13 cellular contexts compared by ENCODE assay signal in the genomic region with DNA sequence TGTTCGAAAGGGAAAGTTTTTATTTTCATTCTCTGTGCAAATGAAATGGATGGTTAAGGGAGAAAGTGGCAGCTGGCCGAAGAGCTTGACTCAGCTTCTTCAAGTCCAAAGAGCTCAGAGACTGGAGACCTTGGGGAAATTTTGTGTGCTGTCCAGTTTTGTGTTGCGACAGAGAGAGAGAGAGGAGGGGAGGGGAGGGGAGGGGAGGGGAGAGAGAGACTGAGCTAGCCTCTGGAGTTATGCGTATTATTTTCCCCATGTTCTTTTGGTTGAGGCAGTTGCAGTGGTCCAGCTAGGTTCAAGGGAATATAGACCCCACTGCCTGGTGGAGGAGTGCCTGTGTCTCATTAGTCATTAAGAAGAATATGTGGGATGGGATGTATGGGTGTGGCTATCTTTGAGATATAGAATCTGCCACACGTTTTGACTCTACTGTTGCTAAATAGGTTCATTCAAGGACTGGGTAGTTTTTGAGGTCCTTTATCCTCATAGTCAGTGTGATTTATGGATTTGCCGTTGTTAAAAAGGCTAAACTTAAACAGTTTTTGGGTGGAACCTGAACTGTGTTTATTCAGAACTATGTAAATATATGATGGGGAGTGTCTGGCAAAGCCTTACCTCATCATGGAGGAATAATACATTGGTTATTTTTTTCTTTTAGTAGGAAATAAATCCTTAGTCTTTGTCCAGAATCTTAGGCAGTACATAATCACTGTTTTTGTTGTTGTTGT.
DNase-seq lines count a peak whose midpoint lies in the region; ATAC-seq and TF ChIP-seq lines count a peak whose summit lies in the region.
"Had no signal": no experiment of that assay in that cellular context is flagged by ENCODE, and none has a peak within 500 bp of the region (broad histone marks: within the 10 kb centered on the region; RNA-seq: fewer than 3 reads in every experiment).

No MANE protein-coding gene starts in this region.

- H3K4me3 ChIP-seq in esophagus muscularis mucosa (no peak overlapping the region), muscle layer of colon (ENCODE audit: low read depth in 1 of 2, low read length in 2 of 2) (no peak overlapping the region), transverse colon (no peak overlapping the region)

- no peak for TF ChIP-seq CTCF in esophagus muscularis mucosa (IDR thresholded peaks at IDR 0.05)
- TF ChIP-seq CTCF in transverse colon (IDR thresholded peaks at IDR 0.05): no peak

- H3K4me1 Mint-ChIP-seq in stimulated activated naive B cell treated with anti-CD40 and anti-IgM and Interleukin-4, amounts not matched to agents 10 μg/mL and 1 μg/mL and 100 μg/mL, for 72 hours: peaks cover 7 to 21% of the 10 kb centered on the region in 2 donors

- in situ Hi-C loops in transverse colon (cut with MboI; ENCODE audit: low pct_ligation_motif_present in 1 of 4, low pct_unique_long_range_greater_than_20kb in 1 of 4, low sequenced_read_pairs in 3 of 4): no loop called here

- ATAC-seq in HG03095 (IDR thresholded peaks at IDR 0.05; ENCODE audit: unreplicated experiment): no peak
- no peak for ATAC-seq in stimulated activated naive B cell treated with anti-CD40 and anti-IgM and Interleukin-4, amounts not matched to agents 10 μg/mL and 1 μg/mL and 100 μg/mL, for 72 hours (replicated peaks)

- TF ChIP-seq POLR2A in esophagus muscularis mucosa (IDR thresholded peaks at IDR 0.05; ENCODE audit: low read depth): no peak
- TF ChIP-seq POLR2A in transverse colon (IDR thresholded peaks at IDR 0.05): no peak

- no peaks in the 10 kb centered on the region for H3K9me3 ChIP-seq in esophagus muscularis mucosa
- H3K9me3 ChIP-seq in muscle layer of colon (ENCODE audit: low read length): no peaks in the 10 kb centered on the region
- no peaks in the 10 kb centered on the region for H3K9me3 ChIP-seq in transverse colon

- H3K36me3 ChIP-seq in esophagus muscularis mucosa (no peaks in the 10 kb centered on the region), muscle layer of colon (ENCODE audit: insufficient read depth, low read length) (no peaks in the 10 kb centered on the region), transverse colon (no peaks in the 10 kb centered on the region)
- H3K36me3 ChIP-seq: brain microvascular endothelial cell had no signal

- TF ChIP-seq EP300 in esophagus muscularis mucosa (IDR thresholded peaks at IDR 0.05) (no peak), transverse colon (IDR thresholded peaks at IDR 0.05; ENCODE audit: low read depth) (no peak)

- intact Hi-C loops in esophagus muscularis mucosa (cut with DNase I): no loop called here
- intact Hi-C loops in transverse colon (cut with DNase I; ENCODE audit: low total_unique reads): no loop called here

- no peak overlapping the region for H3K27ac Mint-ChIP-seq in stimulated activated naive B cell treated with anti-CD40 and anti-IgM and Interleukin-4, amounts not matched to agents 10 μg/mL and 1 μg/mL and 100 μg/mL, for 72 hours

- no peak overlapping the region for H3K4me3 Mint-ChIP-seq in stimulated activated naive B cell treated with anti-CD40 and anti-IgM and Interleukin-4, amounts not matched to agents 10 μg/mL and 1 μg/mL and 100 μg/mL, for 72 hours

- H3K9ac ChIP-seq in muscle layer of colon (ENCODE audit: low read length): no peak overlapping the region

- H3K27me3 Mint-ChIP-seq in stimulated activated naive B cell treated with anti-CD40 and anti-IgM and Interleukin-4, amounts not matched to agents 10 μg/mL and 1 μg/mL and 100 μg/mL, for 72 hours: no peaks in the 10 kb centered on the region

- H3K4me1 ChIP-seq in esophagus muscularis mucosa: peaks cover 58 to 87% (median 75%) of the 10 kb centered on the region in 4 donors
- H3K4me1 ChIP-seq in muscle layer of colon (ENCODE audit: insufficient read depth, low read length): peaks cover 53% of the 10 kb centered on the region
- H3K4me1 ChIP-seq in transverse colon: peaks cover 14 to 83% (median 50%) of the 10 kb centered on the region in 4 donors

- DNase-seq in NCI-H69 (lab: John Stamatoyannopoulos, UW): peak; percentile 83
- peak; percentile 94 for DNase-seq in esophagus muscularis mucosa (ENCODE audit: extremely low spot score)
- peak; percentile 35 for DNase-seq in transverse colon
- no peak for DNase-seq in DMS 273 treated with DMSO at 0.1 percent for 48 hours (lab: John Stamatoyannopoulos, UW)
- DNase-seq in inferior parietal cortex (ENCODE audit: extremely low spot score): no peak
- DNase-seq in stimulated activated naive B cell treated with anti-CD40 and anti-IgM and Interleukin-4, amounts not matched to agents 10 μg/mL and 1 μg/mL and 100 μg/mL, for 72 hours: no peak
- DNase-seq: activated CD8-positive, alpha-beta memory T cell treated with anti-CD3 and anti-CD28 coated beads, Interleukin-2, amount 50 U/mL, for 48 hours; brain microvascular endothelial cell; GF-D8; GOT3; T-helper 9 cell had no signal

- H3K9me3 Mint-ChIP-seq in stimulated activated naive B cell treated with anti-CD40 and anti-IgM and Interleukin-4, amounts not matched to agents 10 μg/mL and 1 μg/mL and 100 μg/mL, for 72 hours: no peaks in the 10 kb centered on the region

- peak overlapping the region; percentile 53 to 70 (median 66) for H3K27ac ChIP-seq in esophagus muscularis mucosa (replicated peaks in 1 of 4)
- H3K27ac ChIP-seq in muscle layer of colon (ENCODE audit: low read depth, low read length): peak overlapping the region; percentile 12
- H3K27ac ChIP-seq in transverse colon: peak overlapping the region; percentile 70 to 76 (median 76)
- H3K27ac ChIP-seq: brain microvascular endothelial cell had no signal

- H3K27me3 ChIP-seq in esophagus muscularis mucosa (no peaks in the 10 kb centered on the region), muscle layer of colon (ENCODE audit: control insufficient read depth in 1 of 2, insufficient read depth in 2 of 2, low read length in 2 of 2) (no peaks in the 10 kb centered on the region), transverse colon (no peaks in the 10 kb centered on the region)
- H3K27me3 ChIP-seq: brain microvascular endothelial cell had no signal

- no peaks in the 10 kb centered on the region for H3K36me3 Mint-ChIP-seq in stimulated activated naive B cell treated with anti-CD40 and anti-IgM and Interleukin-4, amounts not matched to agents 10 μg/mL and 1 μg/mL and 100 μg/mL, for 72 hours

- WGBS in esophagus muscularis mucosa: 43% methylated on average over 6 of the region's 6 CpGs
- 43 to 71% methylated on average over 1 to 6 of the region's 6 CpGs for WGBS in transverse colon (ENCODE audit: low coverage in 1 of 2), 2 donors

Comparison
In these comparisons a context has a peak if more than half of its experiments do, and no peak if none do; other contexts are left out.
1. DNase-seq: peak in NCI-H69 (single experiment), esophagus muscularis mucosa (single experiment) and transverse colon (single experiment); none in DMS 273 treated with DMSO at 0.1 percent for 48 hours (single experiment), inferior parietal cortex (single experiment) and stimulated activated naive B cell treated with anti-CD40 and anti-IgM and Interleukin-4, amounts not matched to agents 10 μg/mL and 1 μg/mL and 100 μg/mL, for 72 hours (single experiment).
2. H3K27ac ChIP-seq: peak in every context shown above with its lines; median percentile 76 in transverse colon; 66 in esophagus muscularis mucosa; 12 in muscle layer of colon.